In genomic region chr2:28544915-28545589, GRCh38 we compare ENCODE assay signal across 9 cellular contexts. TPM values are rescaled to one million over a fixed set of nuclear protein-coding genes. Genes with fewer than 3 reads are reported as not detected.
A peak's percentile ranks its signal among the peaks of the same experiment; 100 is the strongest.
DNase-seq lines count a peak whose midpoint lies in the region; ATAC-seq, FAIRE-seq and TF ChIP-seq lines count a peak whose summit lies in the region.
"Had no signal": no experiment of that assay in that cellular context is flagged by ENCODE, and none has a peak within 500 bp of the region (broad histone marks: within the 10 kb centered on the region; RNA-seq: fewer than 3 reads in every experiment).

No MANE protein-coding gene starts in this region.

- no peak overlapping the region for H3K9ac ChIP-seq in PC-3 (ENCODE audit: low read length)
- no peak overlapping the region; a peak in 1 of 4 replicates for H3K9ac ChIP-seq in K562 (ENCODE audit: insufficient read depth in 1 of 2, low read depth in 2 of 2, low read length in 2 of 2)
- H3K9ac ChIP-seq in GM23248, result no peak overlapping the region

- 0 out of 2 replicates have a peak overlapping the region, but pooled peaks have one; percentile 4 for H3K4me2 ChIP-seq in PC-3 (ENCODE audit: low read length)
- no peak overlapping the region for H3K4me2 ChIP-seq in K562 (ENCODE audit: insufficient read depth, low read length)
- no peak overlapping the region for H3K4me2 ChIP-seq in GM23248 (ENCODE audit: unreplicated experiment)

- H3K9me3 Mint-ChIP-seq in natural killer cell treated with Interleukin-12 subunit alpha and Interleukin-12 subunit beta and Interleukin-15 and Interleukin-18, amount 100 ng/mL, for 72 hours, result no peaks in the 10 kb centered on the region

- 3% methylated on average over 18 of the region's 18 CpGs for WGBS in K562 (ENCODE audit: insufficient coverage, low coverage, missing lambda C conversion rate)
- 63 to 65% methylated on average over 18 of the region's 18 CpGs for WGBS in GM23248 (ENCODE audit: low coverage in 1 of 2, low lambda C conversion rate in 2 of 2, missing lambda C conversion rate in 2 of 2), 2 experiments

- H3F3A ChIP-seq in PC-3 (ENCODE audit: low read length, unreplicated experiment) (no peaks in the 10 kb centered on the region), GM23248 (ENCODE audit: insufficient read depth) (no peaks in the 10 kb centered on the region)

- H3K36me3 ChIP-seq in PC-3 (ENCODE audit: low read depth, low read length), result no peaks in the 10 kb centered on the region
- no peaks in the 10 kb centered on the region for H3K36me3 ChIP-seq in K562 (ENCODE audit: control insufficient read depth, insufficient read depth, low read length)
- H3K36me3 ChIP-seq in GM23248 (ENCODE audit: low read depth), result no peaks in the 10 kb centered on the region

- peaks cover 11% of the 10 kb centered on the region for H3K4me1 ChIP-seq in PC-3 (ENCODE audit: insufficient read depth, low read length)
- H3K4me1 ChIP-seq in K562 (replicated peaks in 1 of 2; ENCODE audit: control insufficient read depth in 2 of 2, insufficient read depth in 2 of 2, low read length in 2 of 2), result peaks cover 4 to 9% of the 10 kb centered on the region in 2 experiments; a peak in 3 of 5 replicates
- H3K4me1 ChIP-seq in GM23248 (ENCODE audit: insufficient read depth), result no peaks in the 10 kb centered on the region

- H2AFZ ChIP-seq in PC-3 (ENCODE audit: low read length) (peak overlapping the region; percentile 39; the same call in 1 of the 2 replicates), K562 (ENCODE audit: low read depth, low read length) (no peak overlapping the region), GM23248 (no peak overlapping the region)

- in situ Hi-C loops in K562 (cut with MboI), result no loop called here
- in situ Hi-C loops in GM23248 (cut with MboI), result no loop called here

- no peak for TF ChIP-seq POLR2A in K562 (conservative IDR thresholded peaks at IDR 0.05)

- BruUV-seq in PC-3 (replicated peaks; lab: Mats Ljungman, UMichigan), result no TSS peak
- BruUV-seq in K562 (replicated peaks; lab: Mats Ljungman, UMichigan), result no TSS peak

- no peak for FAIRE-seq in K562 (lab: Jason Lieb, UNC)

- no peaks in the 10 kb centered on the region for H3K9me1 ChIP-seq in K562 (ENCODE audit: control insufficient read depth, insufficient read depth, low read length)

- no peak overlapping the region for H3K27ac ChIP-seq in PC-3 (ENCODE audit: low read length)
- H3K27ac ChIP-seq in K562 (ENCODE audit: extremely low read depth, low read depth, low read length), result no peak overlapping the region
- no peak overlapping the region for H3K27ac ChIP-seq in GM23248

- H3K4me3 Mint-ChIP-seq in natural killer cell treated with Interleukin-12 subunit alpha and Interleukin-12 subunit beta and Interleukin-15 and Interleukin-18, amount 100 ng/mL, for 72 hours, result peak overlapping the region; percentile 75

- H4K20me1 ChIP-seq in PC-3 (ENCODE audit: low read length) (no peaks in the 10 kb centered on the region), K562 (replicated peaks; ENCODE audit: control insufficient read depth, insufficient read depth, low read length) (peaks cover 12% of the 10 kb centered on the region; the same call in 1 of the 2 replicates), GM23248 (ENCODE audit: insufficient read depth) (no peaks in the 10 kb centered on the region)

- H3K9me3 ChIP-seq in PC-3 (ENCODE audit: low read length) (no peaks in the 10 kb centered on the region), K562 (replicated peaks; ENCODE audit: control insufficient read depth, insufficient read depth, low read depth, low read length) (no peaks in the 10 kb centered on the region), GM23248 (ENCODE audit: low read depth) (no peaks in the 10 kb centered on the region)

- TF ChIP-seq RAD21 in K562 (CRISPR knock-in tag; conservative IDR thresholded peaks at IDR 0.05 in 1 of 2, IDR thresholded peaks at IDR 0.05 in 1 of 2), result no peak

- peak overlapping the region; percentile 80 for H3K27ac Mint-ChIP-seq in natural killer cell treated with Interleukin-12 subunit alpha and Interleukin-12 subunit beta and Interleukin-15 and Interleukin-18, amount 100 ng/mL, for 72 hours

- TF ChIP-seq EP300 in K562 (IDR thresholded peaks at IDR 0.05; ENCODE audit: low read length), result no peak

- CTCF ChIA-PET in PC-3 (lab: Charles Lee), result no interaction called here
- CTCF ChIA-PET in K562 (lab: Yijun Ruan, JAX; ENCODE audit: low intra/inter-chr PET ratio), result no interaction called here

- POLR2A ChIA-PET in PC-3 (lab: Charles Lee; ENCODE audit: unreplicated experiment) (no interaction called here), K562 (lab: Yijun Ruan, JAX) (interaction anchor here (1.2 kb wide), 1 partner anchor 10 kb away, joined by 3 read pairs; no protein-coding TSS in a partner anchor)

- H3K27me3 ChIP-seq in PC-3 (ENCODE audit: low read length) (no peaks in the 10 kb centered on the region), K562 (ENCODE audit: control insufficient read depth in 2 of 2, insufficient read depth in 2 of 2, low read length in 2 of 2) (peaks cover 46 to 66% of the 10 kb centered on the region in 2 experiments; a peak in 4 of 5 replicates), GM23248 (replicated peaks; ENCODE audit: insufficient read depth) (0 out of 2 replicates have a peak, but pooled peaks cover 6% of the 10 kb centered on the region)

- H3K36me3 Mint-ChIP-seq in natural killer cell treated with Interleukin-12 subunit alpha and Interleukin-12 subunit beta and Interleukin-15 and Interleukin-18, amount 100 ng/mL, for 72 hours, result no peaks in the 10 kb centered on the region

- H3K4me1 Mint-ChIP-seq in natural killer cell treated with Interleukin-12 subunit alpha and Interleukin-12 subunit beta and Interleukin-15 and Interleukin-18, amount 100 ng/mL, for 72 hours (ENCODE audit: low read depth in 2 of 2), result peaks cover 37 to 46% of the 10 kb centered on the region in 2 donors

- H3K27me3 Mint-ChIP-seq in natural killer cell treated with Interleukin-12 subunit alpha and Interleukin-12 subunit beta and Interleukin-15 and Interleukin-18, amount 100 ng/mL, for 72 hours, result no peaks in the 10 kb centered on the region

- H3K4me3 ChIP-seq in PC-3 (ENCODE audit: low read length) (no peak overlapping the region), K562 (no peak overlapping the region), GM23248 (no peak overlapping the region)

- TF ChIP-seq CTCF in PC-3 (conservative IDR thresholded peaks at IDR 0.05; ENCODE audit: low read depth, low read length) (no peak), K562 (IDR thresholded peaks at IDR 0.05 in 2 of 3, conservative IDR thresholded peaks at IDR 0.05 in 1 of 3; ENCODE audit: insufficient read depth in 2 of 3, low read depth in 1 of 3, low read length in 3 of 3) (no peak)

- DNase-seq in DMS53 (lab: John Stamatoyannopoulos, UW), result peak; percentile 77
- peak; percentile 24 for DNase-seq in PC-3
- DNase-seq in K562 (ENCODE audit: extremely low read depth in 1 of 4, low spot score in 3 of 4), result no peak
- DNase-seq in natural killer cell treated with Interleukin-12 subunit alpha and Interleukin-12 subunit beta and Interleukin-15 and Interleukin-18, amount 100 ng/mL, for 72 hours (ENCODE audit: low spot score), result no peak
- no peak for DNase-seq in NCI-H146 (lab: John Stamatoyannopoulos, UW)
- no peak for DNase-seq in NCI-H2227 treated with DMSO at 0.1 percent for 48 hours (lab: John Stamatoyannopoulos, UW)
- DNase-seq in GDM1 (lab: John Stamatoyannopoulos, UW), result no peak
- no peak for DNase-seq in GM23248
- DNase-seq: DMS79 treated with DMSO at 0.1 percent for 48 hours had no signal

- H3K79me2 ChIP-seq in PC-3 (ENCODE audit: low read length) (no peaks in the 10 kb centered on the region), K562 (ENCODE audit: control insufficient read depth, insufficient read depth, low read length) (no peaks in the 10 kb centered on the region), GM23248 (ENCODE audit: insufficient read depth) (no peaks in the 10 kb centered on the region)

- intact Hi-C loops in PC-3 (cut with micrococcal nuclease) (no loop called here), K562 (cut with micrococcal nuclease) (no loop called here)

- ATAC-seq in PC-3 (peak; percentile 64), K562 (no peak; the same call in 1 of the 3 replicates)
- ATAC-seq in natural killer cell treated with Interleukin-12 subunit alpha and Interleukin-12 subunit beta and Interleukin-15 and Interleukin-18, amount 100 ng/mL, for 72 hours, result peak; percentile 85 to 90

- H3K9me2 ChIP-seq in PC-3 (replicated peaks; ENCODE audit: low read length) (no peaks in the 10 kb centered on the region), GM23248 (ENCODE audit: insufficient read depth) (no peaks in the 10 kb centered on the region)

TF ChIP-seq in K562, 482 proteins besides CTCF, POLR2A, EP300 and RAD21 (continues in another document):
- TF ChIP-seq XRCC5 (IDR thresholded peaks at IDR 0.05; ENCODE audit: low read depth, low read length) (no peak), FOSL1 (tag; conservative IDR thresholded peaks at IDR 0.05) (peak; percentile 50; the same call in 1 of the 2 replicates), ZNF217 (CRISPR knock-in tag; IDR thresholded peaks at IDR 0.05) (no peak), RBBP5 (IDR thresholded peaks at IDR 0.05; ENCODE audit: borderline replicate concordance, insufficient read depth, low read length, poor library complexity, severe bottlenecking) (peak; percentile 35)

RNA-seq across cellular contexts. Expression of gene PLB1, which starts 49.2 kb away (rescaled TPM):
- total RNA-seq in PC-3 (2014; rRNA removed) (0.40 and 1.3 TPM in 2 replicates), K562 (2014; rRNA removed) (0.09 TPM in 1 of 2 replicates, not detected in the other), K562 (2014; rRNA removed; fragmentation: Illumina TruSeq; extraction: Trizol) (not detected in 2 replicates), K562 (2015; rRNA removed; fragmentation: Illumina TruSeq; extraction: Trizol) (0.04 and 0.19 TPM in 2 replicates), K562 (2021) (0.07 TPM in 1 of 2 replicates, not detected in the other)
- 0.37 and 0.48 TPM in 2 replicates for total RNA-seq in K562 (2011; cell fraction: chromatin; rRNA removed; ENCODE audit: low replicate concordance)
- 0.33 TPM in 1 of 2 replicates, not detected in the other for total RNA-seq in K562 (2011; cell fraction: nucleolus; rRNA removed)
- total RNA-seq in K562 (2011; cell fraction: nucleoplasm; rRNA removed), result 0.07 and 0.38 TPM in 2 replicates
- polyA plus RNA-seq in K562 (2011; rRNA removed) (0.08 and 0.24 TPM in 2 replicates), K562 (2014; fragmentation: Illumina TruSeq; extraction: Trizol) (0.03 and 0.11 TPM in 2 replicates), K562 (2014; fragmentation: Nextera tagmentation; extraction: Ambion mirVana) (under 1 TPM in 1 of 2 experiments, not detected in 1; 0.01 TPM), K562 (2014; rRNA removed) (0.07 and 0.09 TPM in 2 replicates), GM23248 (2016; fragmentation: Nextera tagmentation; extraction: Ambion mirVana) (0.25 and 0.44 TPM in 2 replicates)
- polyA plus RNA-seq in K562 (2011; cell fraction: cytosol; rRNA removed), result 0.04 and 0.06 TPM in 2 replicates
- polyA plus RNA-seq in K562 (2011; cell fraction: nucleus; rRNA removed), result 0.28 and 0.35 TPM in 2 replicates
- 0.16 and 0.39 TPM in 2 replicates for polyA plus RNA-seq in K562 (2012)
- polyA minus RNA-seq in K562 (2011; rRNA and poly(A)+ RNA removed), result 0.06 and 0.11 TPM in 2 replicates
- polyA minus RNA-seq in K562 (2011; cell fraction: cytosol; rRNA and poly(A)+ RNA removed), result not detected in 2 replicates
- 0.11 and 0.40 TPM in 2 replicates for polyA minus RNA-seq in K562 (2011; cell fraction: nucleus; rRNA and poly(A)+ RNA removed)
- under 1 TPM; 0.88 to 0.98 TPM for total RNA-seq in natural killer cell treated with Interleukin-12 subunit alpha and Interleukin-12 subunit beta and Interleukin-15 and Interleukin-18, amount 100 ng/mL, for 72 hours
- 0.11 and 0.38 TPM in 2 replicates for total RNA-seq in GM23248 (2014; rRNA removed; shearing (Covaris generic))

Comparison
In these comparisons a context has a peak if more than half of its experiments do, and no peak if none do; other contexts are left out.
1. DNase-seq: peak in DMS53 (single experiment) and PC-3 (single experiment); none in K562 (0 of 4), natural killer cell treated with Interleukin-12 subunit alpha and Interleukin-12 subunit beta and Interleukin-15 and Interleukin-18, amount 100 ng/mL, for 72 hours (single experiment), NCI-H146 (single experiment), NCI-H2227 treated with DMSO at 0.1 percent for 48 hours (single experiment), GDM1 (single experiment) and GM23248 (single experiment).